ENCODE assay signal across 34 cellular contexts in the genomic region with DNA sequence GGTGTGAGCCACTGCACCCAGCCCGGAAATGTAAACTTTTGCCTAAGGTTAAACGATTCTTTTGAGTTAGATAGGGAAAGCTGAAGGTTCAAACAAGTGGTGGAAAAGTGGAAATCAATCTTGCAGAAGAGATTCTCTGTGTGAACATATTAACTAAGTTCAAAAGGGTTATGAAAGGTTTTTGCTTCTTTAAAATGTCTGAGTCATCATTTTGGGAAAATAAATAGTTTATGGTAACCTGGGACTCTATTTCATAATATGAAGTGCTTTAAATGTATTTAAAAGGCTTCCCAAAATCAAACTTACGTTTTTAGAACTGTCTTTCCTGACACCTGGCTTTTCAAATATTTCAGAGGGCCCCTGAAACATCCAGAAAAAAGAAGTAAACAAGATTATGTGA.
DNase-seq lines count a peak whose midpoint lies in the region; ATAC-seq, FAIRE-seq and TF ChIP-seq lines count a peak whose summit lies in the region.
"Had no signal": no experiment of that assay in that cellular context is flagged by ENCODE, and none has a peak within 500 bp of the region (broad histone marks: within the 10 kb centered on the region; RNA-seq: fewer than 3 reads in every experiment).

No MANE protein-coding gene starts in this region.

- no peak overlapping the region for H3K4ac ChIP-seq in IMR-90 (ENCODE audit: low read depth, low read length)

- H3K4me2 ChIP-seq in HepG2 (ENCODE audit: low read depth, low read length) (no peak overlapping the region), A549 (no peak overlapping the region), IMR-90 (ENCODE audit: low read depth, low read length) (no peak overlapping the region), K562 (ENCODE audit: insufficient read depth, low read length) (no peak overlapping the region)
- H3K4me2 ChIP-seq: BLaER1; BLaER1 treated with 17β-estradiol and CSF1 and Interleukin-3, amounts not matched to agents 10 nM and 100 nM had no signal

- BruUV-seq in HepG2 (replicated peaks; lab: Mats Ljungman, UMichigan) = no TSS peak
- no TSS peak for BruUV-seq in IMR-90 (replicated peaks; lab: Mats Ljungman, UMichigan)
- no TSS peak for BruUV-seq in K562 (replicated peaks; lab: Mats Ljungman, UMichigan)

- no peak overlapping the region for H4K91ac ChIP-seq in IMR-90 (ENCODE audit: insufficient read depth, low read depth, low read length)

- H3K9ac ChIP-seq in HepG2 (ENCODE audit: insufficient read depth, low read depth, low read length) (no peak overlapping the region), IMR-90 (ENCODE audit: low read depth, low read length) (no peak overlapping the region), K562 (ENCODE audit: insufficient read depth in 1 of 2, low read depth in 2 of 2, low read length in 2 of 2) (no peak overlapping the region)
- H3K9ac ChIP-seq: BLaER1; BLaER1 treated with 17β-estradiol and CSF1 and Interleukin-3, amounts not matched to agents 10 nM and 100 nM had no signal

- H3K9me1 ChIP-seq in IMR-90 (ENCODE audit: insufficient read depth, low read length) (no peaks in the 10 kb centered on the region), K562 (ENCODE audit: control insufficient read depth, insufficient read depth, low read length) (no peaks in the 10 kb centered on the region)

- H3K36me3 ChIP-seq in HepG2 (replicated peaks in 1 of 2; ENCODE audit: control insufficient read depth in 1 of 2, insufficient read depth in 2 of 2, low read length in 2 of 2) = no peaks in the 10 kb centered on the region
- no peaks in the 10 kb centered on the region for H3K36me3 ChIP-seq in right lobe of liver
- no peaks in the 10 kb centered on the region for H3K36me3 ChIP-seq in IMR-90 (ENCODE audit: control insufficient read depth, insufficient read depth, low read length)
- no peaks in the 10 kb centered on the region for H3K36me3 ChIP-seq in K562 (ENCODE audit: control insufficient read depth, insufficient read depth, low read length)
- H3K36me3 ChIP-seq in transverse colon = no peaks in the 10 kb centered on the region
- H3K36me3 ChIP-seq: BE2C; BLaER1; BLaER1 treated with 17β-estradiol and CSF1 and Interleukin-3, amounts not matched to agents 10 nM and 100 nM had no signal

- POLR2A ChIA-PET in HepG2 (lab: Yijun Ruan, JAX) (no interaction called here), A549 (lab: Yijun Ruan, JAX) (no interaction called here), IMR-90 (lab: Charles Lee; ENCODE audit: unreplicated experiment) (no interaction called here), K562 (lab: Yijun Ruan, JAX) (no interaction called here)

- H3K4me3 ChIP-seq in HepG2 (replicated peaks in 1 of 3; ENCODE audit: insufficient read depth in 1 of 3, low read depth in 2 of 3, low read length in 3 of 3) (no peak overlapping the region), right lobe of liver (no peak overlapping the region), A549 (no peak overlapping the region), IMR-90 (ENCODE audit: insufficient read depth, low read depth, low read length) (no peak overlapping the region), K562 (no peak overlapping the region), transverse colon (no peak overlapping the region)
- H3K4me3 ChIP-seq: BLaER1; BLaER1 treated with 17β-estradiol and CSF1 and Interleukin-3, amounts not matched to agents 10 nM and 100 nM had no signal

- H2BK15ac ChIP-seq in IMR-90 (ENCODE audit: low read depth, low read length) = no peak overlapping the region

- no peak overlapping the region for H2BK20ac ChIP-seq in IMR-90 (ENCODE audit: low read depth, low read length)

- H3K79me2 ChIP-seq in HepG2 (ENCODE audit: insufficient read depth, low read length) (no peaks in the 10 kb centered on the region), K562 (ENCODE audit: control insufficient read depth, insufficient read depth, low read length) (no peaks in the 10 kb centered on the region)

- TF ChIP-seq RAD21 in HepG2 (CRISPR knock-in tag; IDR thresholded peaks at IDR 0.05) (no peak), A549 (conservative IDR thresholded peaks at IDR 0.05 in 1 of 2, IDR thresholded peaks at IDR 0.05 in 1 of 2) (no peak), IMR-90 (IDR thresholded peaks at IDR 0.05; ENCODE audit: low read length) (no peak), K562 (CRISPR knock-in tag; conservative IDR thresholded peaks at IDR 0.05 in 1 of 2, IDR thresholded peaks at IDR 0.05 in 1 of 2) (no peak)

- ATAC-seq in HepG2 (no peak), right lobe of liver (no peak), A549 (no peak), IMR-90 (ENCODE audit: low read depth) (no peak), K562 (no peak), GM21528 (IDR thresholded peaks at IDR 0.05; ENCODE audit: low FRiP score, unreplicated experiment) (no peak)
- ATAC-seq: CD8-positive, alpha-beta T cell had no signal

- H3K4me1 ChIP-seq in HepG2 (ENCODE audit: insufficient read depth, low read length) = no peaks in the 10 kb centered on the region
- no peaks in the 10 kb centered on the region for H3K4me1 ChIP-seq in right lobe of liver
- no peaks in the 10 kb centered on the region for H3K4me1 ChIP-seq in A549
- no peaks in the 10 kb centered on the region for H3K4me1 ChIP-seq in IMR-90 (ENCODE audit: control insufficient read depth, insufficient read depth, low read length)
- no peaks in the 10 kb centered on the region; a peak in 1 of 5 replicates for H3K4me1 ChIP-seq in K562 (replicated peaks in 1 of 2; ENCODE audit: control insufficient read depth in 2 of 2, insufficient read depth in 2 of 2, low read length in 2 of 2)
- H3K4me1 ChIP-seq in transverse colon = no peaks in the 10 kb centered on the region
- H3K4me1 ChIP-seq: BE2C; BLaER1; BLaER1 treated with 17β-estradiol and CSF1 and Interleukin-3, amounts not matched to agents 10 nM and 100 nM; Caco-2 had no signal

- H2AFZ ChIP-seq in HepG2 (ENCODE audit: low read length) = no peak overlapping the region
- no peak overlapping the region for H2AFZ ChIP-seq in IMR-90 (replicated peaks; ENCODE audit: low read length, poor library complexity)
- no peak overlapping the region for H2AFZ ChIP-seq in K562 (ENCODE audit: low read depth, low read length)

- H4K20me1 ChIP-seq in HepG2 (ENCODE audit: insufficient read depth, low read length) (no peaks in the 10 kb centered on the region), IMR-90 (ENCODE audit: insufficient read depth, low read length) (no peaks in the 10 kb centered on the region), K562 (replicated peaks; ENCODE audit: control insufficient read depth, insufficient read depth, low read length) (no peaks in the 10 kb centered on the region)
- H4K20me1 ChIP-seq: BLaER1; BLaER1 treated with 17β-estradiol and CSF1 and Interleukin-3, amounts not matched to agents 10 nM and 100 nM had no signal

- in situ Hi-C loops in HepG2 (cut with HindIII; ENCODE audit: extremely low pct_ligation_motif_present, low pct_unique_long_range_greater_than_20kb) (no loop called here), IMR-90 (cut with MboI; ENCODE audit: low sequenced_read_pairs) (no loop called here), K562 (cut with MboI) (no loop called here), transverse colon (cut with MboI; ENCODE audit: low pct_ligation_motif_present in 1 of 4, low pct_unique_long_range_greater_than_20kb in 1 of 4, low sequenced_read_pairs in 3 of 4) (no loop called here)

- TF ChIP-seq CTCF in HepG2 (CRISPR knock-in tag; IDR thresholded peaks at IDR 0.05) (no peak), right lobe of liver (IDR thresholded peaks at IDR 0.05) (no peak), A549 (IDR thresholded peaks at IDR 0.05) (no peak), IMR-90 (conservative IDR thresholded peaks at IDR 0.05; ENCODE audit: low read depth, low read length) (no peak), K562 (IDR thresholded peaks at IDR 0.05 in 2 of 3, conservative IDR thresholded peaks at IDR 0.05 in 1 of 3; ENCODE audit: insufficient read depth in 2 of 3, low read depth in 1 of 3, low read length in 3 of 3) (no peak), transverse colon (IDR thresholded peaks at IDR 0.05) (no peak)

- no peak overlapping the region for H4K5ac ChIP-seq in IMR-90 (ENCODE audit: low read depth, low read length)

- H3K27me3 ChIP-seq in HepG2 (ENCODE audit: control insufficient read depth in 1 of 2, insufficient read depth in 2 of 2, low read length in 2 of 2) (no peaks in the 10 kb centered on the region), right lobe of liver (no peaks in the 10 kb centered on the region), IMR-90 (ENCODE audit: control insufficient read depth, insufficient read depth, low read length) (no peaks in the 10 kb centered on the region; the same call in 1 of the 2 replicates), K562 (ENCODE audit: control insufficient read depth in 2 of 2, insufficient read depth in 2 of 2, low read length in 2 of 2) (no peaks in the 10 kb centered on the region), transverse colon (no peaks in the 10 kb centered on the region)
- H3K27me3 ChIP-seq: BE2C; BLaER1; BLaER1 treated with 17β-estradiol and CSF1 and Interleukin-3, amounts not matched to agents 10 nM and 100 nM had no signal

- DNase-seq in HepG2 (ENCODE audit: low spot score) = no peak
- no peak for DNase-seq in right lobe of liver
- DNase-seq in A549 (ENCODE audit: low read depth in 1 of 2, low spot score in 1 of 2) = no peak
- no peak for DNase-seq in IMR-90
- DNase-seq in K562 (ENCODE audit: extremely low read depth in 1 of 4, low spot score in 3 of 4) = no peak
- no peak for DNase-seq in T-helper 9 cell
- no peak for DNase-seq in transverse colon
- DNase-seq: 8988T; ACHN; AML-193; BE2C; C1 segment of cervical spinal cord; Caco-2; Calu3; CD4-positive, alpha-beta memory T cell; CD4-positive, alpha-beta T cell; CD4-positive, CD25-positive, alpha-beta regulatory T cell; CD8-positive, alpha-beta memory T cell; CD8-positive, alpha-beta T cell; COR-L47; DMS 273 treated with DMSO at 0.1 percent for 48 hours; DMS153; DMS53; DMS79; DMS79 treated with DMSO at 0.1 percent for 48 hours; DND-41; EL had no signal

- dilution Hi-C loops in IMR-90 (cut with HindIII; ENCODE audit: low sequenced_read_pairs, unreplicated experiment) = no loop called here

- no peaks in the 10 kb centered on the region for H3K79me1 ChIP-seq in IMR-90 (ENCODE audit: low read depth in 1 of 2, low read length in 2 of 2)

- TF ChIP-seq EP300 in HepG2 (IDR thresholded peaks at IDR 0.05; ENCODE audit: low read depth in 2 of 2, low read length in 2 of 2) = no peak
- no peak for TF ChIP-seq EP300 in HepG2 (CRISPR knock-in tag; IDR thresholded peaks at IDR 0.05; ENCODE audit: borderline replicate concordance)
- no peak for TF ChIP-seq EP300 in A549 (IDR thresholded peaks at IDR 0.05)
- TF ChIP-seq EP300 in K562 (IDR thresholded peaks at IDR 0.05; ENCODE audit: low read length) = no peak
- no peak for TF ChIP-seq EP300 in transverse colon (IDR thresholded peaks at IDR 0.05; ENCODE audit: low read depth)

- H4K8ac ChIP-seq in IMR-90 (ENCODE audit: low read depth in 2 of 2, low read length in 2 of 2) = no peak overlapping the region

- no peak overlapping the region for H2BK120ac ChIP-seq in IMR-90 (ENCODE audit: low read depth, low read length)

- no peak overlapping the region for H2AK5ac ChIP-seq in IMR-90 (ENCODE audit: low read depth, low read length)

- H2BK5ac ChIP-seq in IMR-90 (ENCODE audit: low read depth, low read length, poor library complexity, severe bottlenecking) = no peak overlapping the region

- no peak overlapping the region for H3K56ac ChIP-seq in IMR-90 (ENCODE audit: extremely low read depth, insufficient read depth, low read length)

- intact Hi-C loops in HepG2 (cut with micrococcal nuclease; ENCODE audit: unreplicated experiment) (no loop called here), right lobe of liver (cut with DNase I) (no loop called here), IMR-90 (cut with micrococcal nuclease) (no loop called here), K562 (cut with micrococcal nuclease) (no loop called here), transverse colon (cut with DNase I; ENCODE audit: low total_unique reads) (no loop called here)

- CTCF ChIA-PET in HepG2 (lab: Yijun Ruan, JAX; ENCODE audit: low intra/inter-chr PET ratio, low total read pairs) (no interaction called here), A549 (lab: Yijun Ruan, JAX) (no interaction called here), IMR-90 (lab: Yijun Ruan, JAX) (no interaction called here), K562 (lab: Yijun Ruan, JAX; ENCODE audit: low intra/inter-chr PET ratio) (no interaction called here)

- no peak overlapping the region for H2AK9ac ChIP-seq in IMR-90 (replicated peaks; ENCODE audit: low read depth, low read length, poor library complexity)

- no peak overlapping the region for H3K18ac ChIP-seq in IMR-90 (ENCODE audit: low read depth, low read length)

- 0% methylated on average over 3 of the region's 3 CpGs for WGBS in HepG2 (ENCODE audit: low lambda C conversion rate)
- 20% methylated on average over 2 of the region's 3 CpGs for WGBS in right lobe of liver (ENCODE audit: insufficient coverage, low coverage, low lambda C conversion rate, missing lambda C conversion rate)
- 42% methylated on average over 3 of the region's 3 CpGs for WGBS in A549 (ENCODE audit: missing lambda C conversion rate)
- WGBS in IMR-90 (ENCODE audit: extremely low coverage in 2 of 2, insufficient read length in 1 of 2), 2 experiments = no CpG with 5 or more reads among the region's 3 CpGs
- 27% methylated on average over 3 of the region's 3 CpGs for whole genome bisulfite sequencing in K562 (ENCODE audit: insufficient coverage, low coverage, missing lambda C conversion rate)
- 60 to 61% methylated on average over 1 to 3 of the region's 3 CpGs for WGBS in transverse colon (ENCODE audit: low coverage in 1 of 2), 2 donors

- H3K14ac ChIP-seq in IMR-90 (replicated peaks; ENCODE audit: low read depth, low read length) = no peak overlapping the region

- TF ChIP-seq POLR2A in HepG2 (IDR thresholded peaks at IDR 0.05; ENCODE audit: insufficient read depth in 1 of 2, low read depth in 2 of 2, low read length in 2 of 2) = no peak
- no peak for TF ChIP-seq POLR2A in right lobe of liver (IDR thresholded peaks at IDR 0.05)
- TF ChIP-seq POLR2A in A549 (IDR thresholded peaks at IDR 0.05; ENCODE audit: low read length) = no peak
- no peak for TF ChIP-seq POLR2A in IMR-90 (IDR thresholded peaks at IDR 0.05; ENCODE audit: low read depth, low read length)
- no peak for TF ChIP-seq POLR2A in K562 (conservative IDR thresholded peaks at IDR 0.05)
- TF ChIP-seq POLR2A in transverse colon (IDR thresholded peaks at IDR 0.05) = no peak

- no peak for FAIRE-seq in HepG2 (lab: Jason Lieb, UNC)
- FAIRE-seq in A549 (lab: Jason Lieb, UNC) = peak; percentile 49
- no peak for FAIRE-seq in K562 (lab: Jason Lieb, UNC)
- FAIRE-seq: A204.1, D721Med had no signal

- H3K27ac ChIP-seq in HepG2 (ENCODE audit: extremely low read length, insufficient read depth, low read length) (no peak overlapping the region), right lobe of liver (no peak overlapping the region), A549 (no peak overlapping the region), IMR-90 (ENCODE audit: insufficient read depth, low read length) (no peak overlapping the region), K562 (ENCODE audit: extremely low read depth, low read depth, low read length) (no peak overlapping the region), transverse colon (no peak overlapping the region)
- H3K27ac ChIP-seq: 22Rv1; BLaER1; BLaER1 treated with 17β-estradiol and CSF1 and Interleukin-3, amounts not matched to agents 10 nM and 100 nM; C4-2B had no signal

- H3K9me3 ChIP-seq in HepG2 (ENCODE audit: low read length) (no peaks in the 10 kb centered on the region), right lobe of liver (no peaks in the 10 kb centered on the region), A549 (no peaks in the 10 kb centered on the region), IMR-90 (ENCODE audit: control insufficient read depth, insufficient read depth, low read length) (no peaks in the 10 kb centered on the region), K562 (replicated peaks; ENCODE audit: control insufficient read depth, insufficient read depth, low read depth, low read length) (no peaks in the 10 kb centered on the region), transverse colon (no peaks in the 10 kb centered on the region)
- H3K9me3 ChIP-seq: BE2C; BLaER1; BLaER1 treated with 17β-estradiol and CSF1 and Interleukin-3, amounts not matched to agents 10 nM and 100 nM; Caco-2 had no signal

- no peak overlapping the region for H3K23ac ChIP-seq in IMR-90 (ENCODE audit: low read depth, low read length)
